ENCODE assay signal across 11 cellular contexts in genomic region chr2:194616334-194616733, GRCh38.
DNase-seq lines count a peak whose midpoint lies in the region; ATAC-seq and TF ChIP-seq lines count a peak whose summit lies in the region.
"Had no signal": no experiment of that assay in that cellular context is flagged by ENCODE, and none has a peak within 500 bp of the region (broad histone marks: within the 10 kb centered on the region; RNA-seq: fewer than 3 reads in every experiment).

No MANE protein-coding gene starts in this region.

- ATAC-seq in GM19023 (IDR thresholded peaks at IDR 0.05; ENCODE audit: unreplicated experiment) (peak; percentile 90), GM21717 (IDR thresholded peaks at IDR 0.05; ENCODE audit: unreplicated experiment) (peak; percentile 71), HG03095 (IDR thresholded peaks at IDR 0.05; ENCODE audit: unreplicated experiment) (peak; percentile 53), mucosa of descending colon (no peak)
- ATAC-seq: activated T-helper 17 cell treated with anti-CD3 and anti-CD28 coated beads, Interleukin-2, amount 50 U/mL, for 72 hours; Panc1 had no signal

- peaks cover 4% of the 10 kb centered on the region for H3K9me3 ChIP-seq in mucosa of descending colon
- H3K9me3 ChIP-seq: testis had no signal

- TF ChIP-seq CTCF in epithelial cell of esophagus (IDR thresholded peaks at IDR 0.05; ENCODE audit: insufficient read depth, low read depth, low read length, missing control alignments) (no peak), mucosa of descending colon (IDR thresholded peaks at IDR 0.05) (no peak)

- H3K4me1 ChIP-seq in mucosa of descending colon (ENCODE audit: low read depth): no peaks in the 10 kb centered on the region
- H3K4me1 ChIP-seq: testis had no signal

- H3K4me3 ChIP-seq in epithelial cell of esophagus (ENCODE audit: low read length) (no peak overlapping the region), mucosa of descending colon (no peak overlapping the region)
- H3K4me3 ChIP-seq: testis had no signal

- no peaks in the 10 kb centered on the region for H3K36me3 ChIP-seq in mucosa of descending colon (ENCODE audit: low read depth)

- intact Hi-C loops in mucosa of descending colon (cut with DNase I, micrococcal nuclease): no loop called here

- DNase-seq in epithelial cell of esophagus (ENCODE audit: low read depth) (peak; percentile 3), mucosa of descending colon (no peak), ecto neural progenitor cell (ENCODE audit: low spot score) (no peak)
- no peak for DNase-seq in activated CD4-positive, alpha-beta T cell treated with anti-CD3 and anti-CD28 coated beads for 1 hour
- DNase-seq: CD4-positive, CD25-positive, alpha-beta regulatory T cell; testis had no signal
